8 cellular contexts compared by ENCODE assay signal in the genomic region with DNA sequence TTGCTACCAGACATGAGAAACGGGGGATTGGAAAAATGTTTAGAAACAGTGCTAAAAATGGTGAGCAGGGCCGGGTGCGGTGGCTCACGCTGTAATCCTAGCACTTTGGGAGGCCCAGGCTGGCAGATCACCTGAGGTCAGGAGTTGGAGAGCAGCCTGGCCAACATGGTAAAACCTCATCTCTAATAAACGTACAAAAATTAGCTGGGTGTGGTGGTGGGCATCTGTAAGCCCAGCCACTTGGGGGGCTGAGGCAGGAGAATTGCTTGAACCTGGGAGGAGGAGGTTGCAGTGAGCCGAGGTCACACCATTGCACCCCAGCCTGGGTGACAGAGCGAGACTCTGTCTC.
DNase-seq lines count a peak whose midpoint lies in the region; ATAC-seq, FAIRE-seq and TF ChIP-seq lines count a peak whose summit lies in the region.
"Not testable (repeated sequence)": the region's sequence is repeated elsewhere in the genome, so short reads cannot be mapped to it uniquely, and the experiment has no call there.

No MANE protein-coding gene starts in this region.

- peak overlapping the region in 3 of 5 experiments; percentile 11 to 74 (median 18) for H3K4me3 Mint-ChIP-seq in brain
- not testable (repeated sequence) for H3K4me3 Mint-ChIP-seq in osteocyte (ENCODE audit: unreplicated experiment)

- H3K9me3 Mint-ChIP-seq in brain; osteocyte (ENCODE audit: unreplicated experiment): not testable (repeated sequence)

- not testable (repeated sequence) for H3K9me3 ChIP-seq in A549; left ventricle myocardium inferior (replicated peaks); liver (ENCODE audit: control insufficient read depth in 4 of 4, low read length in 3 of 4); skeletal muscle tissue (ENCODE audit: control insufficient read depth in 3 of 3, low read length in 3 of 3); vagina

- POLR2A ChIA-PET in A549 (lab: Yijun Ruan, JAX): interaction anchor here (0.6 kb wide), 1 partner anchor 305 kb away, joined by 3 read pairs; no protein-coding TSS in a partner anchor

- TF ChIP-seq RAD21 in A549 (conservative IDR thresholded peaks at IDR 0.05 in 1 of 2, IDR thresholded peaks at IDR 0.05 in 1 of 2); liver (IDR thresholded peaks at IDR 0.05): not testable (repeated sequence)

- not testable (repeated sequence) for H3K36me3 Mint-ChIP-seq in brain; osteocyte (ENCODE audit: unreplicated experiment)

- H3K4me1 Mint-ChIP-seq in brain: peaks cover 83% of the 10 kb centered on the region
- peaks cover 77% of the 10 kb centered on the region for H3K4me1 Mint-ChIP-seq in osteocyte (ENCODE audit: unreplicated experiment)

- CTCF ChIA-PET in A549 (lab: Yijun Ruan, JAX): interaction anchor here (0.6 to 1.2 kb wide), 2 partner anchors 9 to 94 kb away, joined by 3 to 4 read pairs; no protein-coding TSS in a partner anchor

- not testable (repeated sequence) for H3K27me3 Mint-ChIP-seq in brain; osteocyte (ENCODE audit: unreplicated experiment)

- H3K27ac ChIP-seq in A549: 0 out of 6 replicates have a peak overlapping the region, but pooled peaks of 1 of the 2 experiments have one; percentile 25
- peak overlapping the region; percentile 44 for H3K27ac ChIP-seq in VCaP
- peak overlapping the region; percentile 91 for H3K27ac ChIP-seq in left ventricle myocardium inferior (replicated peaks)
- H3K27ac ChIP-seq in liver (ENCODE audit: low read depth in 1 of 2, low read length in 2 of 2): peak overlapping the region in 1 of 2 donors; percentile 8
- H3K27ac ChIP-seq in skeletal muscle tissue (ENCODE audit: low read depth, low read length): peak overlapping the region; percentile 64
- H3K27ac ChIP-seq in vagina: peak overlapping the region; percentile 65

- intact Hi-C loops in left ventricle myocardium inferior (cut with micrococcal nuclease); vagina (cut with DNase I): not testable (repeated sequence)

- DNase-seq in A549 (ENCODE audit: low read depth in 1 of 2, low spot score in 1 of 2); left ventricle myocardium inferior; osteocyte (ENCODE audit: extremely low spot score, unreplicated experiment); vagina (ENCODE audit: extremely low spot score in 2 of 2): not testable (repeated sequence)

- not testable (repeated sequence) for FAIRE-seq in A549 (lab: Jason Lieb, UNC)

- H3K4me1 ChIP-seq in A549 (peaks cover 75% of the 10 kb centered on the region), left ventricle myocardium inferior (peaks cover 99% of the 10 kb centered on the region), liver (ENCODE audit: control insufficient read depth in 4 of 4, insufficient read depth in 4 of 4, low read length in 3 of 4) (peaks cover 13 to 55% (median 26%) of the 10 kb centered on the region in 4 donors), skeletal muscle tissue (ENCODE audit: control insufficient read depth in 3 of 3, insufficient read depth in 3 of 3, low read length in 3 of 3) (peaks cover 35 to 38% (median 35%) of the 10 kb centered on the region in 3 donors), vagina (peaks cover 91% of the 10 kb centered on the region)

- H3K27ac Mint-ChIP-seq in brain: peak overlapping the region in 1 of 5 experiments; percentile 44
- peak overlapping the region; percentile 28 for H3K27ac Mint-ChIP-seq in osteocyte (ENCODE audit: unreplicated experiment)

- peak overlapping the region; percentile 92 for H3K4me2 ChIP-seq in A549

- not testable (repeated sequence) for H3K9ac ChIP-seq in liver (ENCODE audit: low read depth in 1 of 2, low read length in 2 of 2); skeletal muscle tissue (ENCODE audit: low read depth in 1 of 3, low read length in 3 of 3)

- 83% methylated on average over 7 of the region's 7 CpGs for WGBS in A549 (ENCODE audit: missing lambda C conversion rate)
- WGBS in liver: 75% methylated on average over 7 of the region's 7 CpGs

- ATAC-seq in A549: not testable (repeated sequence)

- not testable (repeated sequence) for TF ChIP-seq POLR2A in A549 (IDR thresholded peaks at IDR 0.05; ENCODE audit: low read length); vagina (IDR thresholded peaks at IDR 0.05)

- not testable (repeated sequence) for H3K27me3 ChIP-seq in left ventricle myocardium inferior (ENCODE audit: low read depth); liver (ENCODE audit: control insufficient read depth in 4 of 4, insufficient read depth in 4 of 4, low read length in 3 of 4); skeletal muscle tissue (ENCODE audit: control insufficient read depth in 3 of 3, insufficient read depth in 3 of 3, low read length in 3 of 3); vagina

- TF ChIP-seq EP300 in A549 (IDR thresholded peaks at IDR 0.05): not testable (repeated sequence)

- not testable (repeated sequence) for H3K4me3 ChIP-seq in A549; left ventricle myocardium inferior; liver (ENCODE audit: low read depth in 1 of 3, low read length in 3 of 3); skeletal muscle tissue (ENCODE audit: low read length in 3 of 3); vagina

- not testable (repeated sequence) for TF ChIP-seq CTCF in A549 (IDR thresholded peaks at IDR 0.05); VCaP (conservative IDR thresholded peaks at IDR 0.05); brain (conservative IDR thresholded peaks at IDR 0.05); left ventricle myocardium inferior (IDR thresholded peaks at IDR 0.05; ENCODE audit: borderline replicate concordance); liver (IDR thresholded peaks at IDR 0.05; ENCODE audit: low read depth, low read length, missing input control); osteocyte (IDR thresholded peaks at IDR 0.05); vagina (IDR thresholded peaks at IDR 0.05)

- not testable (repeated sequence) for H3K36me3 ChIP-seq in left ventricle myocardium inferior; liver (ENCODE audit: control insufficient read depth in 4 of 4, insufficient read depth in 3 of 4, low read depth in 1 of 4, low read length in 3 of 4); skeletal muscle tissue (ENCODE audit: control insufficient read depth in 3 of 3, insufficient read depth in 3 of 3, low read length in 3 of 3); vagina

TF ChIP-seq in liver, 16 proteins besides CTCF, POLR2A, EP300 and RAD21:
- TF ChIP-seq, protein P1, sequence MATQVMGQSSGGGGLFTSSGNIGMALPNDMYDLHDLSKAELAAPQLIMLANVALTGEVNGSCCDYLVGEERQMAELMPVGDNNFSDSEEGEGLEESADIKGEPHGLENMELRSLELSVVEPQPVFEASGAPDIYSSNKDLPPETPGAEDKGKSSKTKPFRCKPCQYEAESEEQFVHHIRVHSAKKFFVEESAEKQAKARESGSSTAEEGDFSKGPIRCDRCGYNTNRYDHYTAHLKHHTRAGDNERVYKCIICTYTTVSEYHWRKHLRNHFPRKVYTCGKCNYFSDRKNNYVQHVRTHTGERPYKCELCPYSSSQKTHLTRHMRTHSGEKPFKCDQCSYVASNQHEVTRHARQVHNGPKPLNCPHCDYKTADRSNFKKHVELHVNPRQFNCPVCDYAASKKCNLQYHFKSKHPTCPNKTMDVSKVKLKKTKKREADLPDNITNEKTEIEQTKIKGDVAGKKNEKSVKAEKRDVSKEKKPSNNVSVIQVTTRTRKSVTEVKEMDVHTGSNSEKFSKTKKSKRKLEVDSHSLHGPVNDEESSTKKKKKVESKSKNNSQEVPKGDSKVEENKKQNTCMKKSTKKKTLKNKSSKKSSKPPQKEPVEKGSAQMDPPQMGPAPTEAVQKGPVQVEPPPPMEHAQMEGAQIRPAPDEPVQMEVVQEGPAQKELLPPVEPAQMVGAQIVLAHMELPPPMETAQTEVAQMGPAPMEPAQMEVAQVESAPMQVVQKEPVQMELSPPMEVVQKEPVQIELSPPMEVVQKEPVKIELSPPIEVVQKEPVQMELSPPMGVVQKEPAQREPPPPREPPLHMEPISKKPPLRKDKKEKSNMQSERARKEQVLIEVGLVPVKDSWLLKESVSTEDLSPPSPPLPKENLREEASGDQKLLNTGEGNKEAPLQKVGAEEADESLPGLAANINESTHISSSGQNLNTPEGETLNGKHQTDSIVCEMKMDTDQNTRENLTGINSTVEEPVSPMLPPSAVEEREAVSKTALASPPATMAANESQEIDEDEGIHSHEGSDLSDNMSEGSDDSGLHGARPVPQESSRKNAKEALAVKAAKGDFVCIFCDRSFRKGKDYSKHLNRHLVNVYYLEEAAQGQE (IDR thresholded peaks at IDR 0.05): peak; percentile 25
